Comparison of ENCODE assay signal across 1 cellular context in the genomic region with DNA sequence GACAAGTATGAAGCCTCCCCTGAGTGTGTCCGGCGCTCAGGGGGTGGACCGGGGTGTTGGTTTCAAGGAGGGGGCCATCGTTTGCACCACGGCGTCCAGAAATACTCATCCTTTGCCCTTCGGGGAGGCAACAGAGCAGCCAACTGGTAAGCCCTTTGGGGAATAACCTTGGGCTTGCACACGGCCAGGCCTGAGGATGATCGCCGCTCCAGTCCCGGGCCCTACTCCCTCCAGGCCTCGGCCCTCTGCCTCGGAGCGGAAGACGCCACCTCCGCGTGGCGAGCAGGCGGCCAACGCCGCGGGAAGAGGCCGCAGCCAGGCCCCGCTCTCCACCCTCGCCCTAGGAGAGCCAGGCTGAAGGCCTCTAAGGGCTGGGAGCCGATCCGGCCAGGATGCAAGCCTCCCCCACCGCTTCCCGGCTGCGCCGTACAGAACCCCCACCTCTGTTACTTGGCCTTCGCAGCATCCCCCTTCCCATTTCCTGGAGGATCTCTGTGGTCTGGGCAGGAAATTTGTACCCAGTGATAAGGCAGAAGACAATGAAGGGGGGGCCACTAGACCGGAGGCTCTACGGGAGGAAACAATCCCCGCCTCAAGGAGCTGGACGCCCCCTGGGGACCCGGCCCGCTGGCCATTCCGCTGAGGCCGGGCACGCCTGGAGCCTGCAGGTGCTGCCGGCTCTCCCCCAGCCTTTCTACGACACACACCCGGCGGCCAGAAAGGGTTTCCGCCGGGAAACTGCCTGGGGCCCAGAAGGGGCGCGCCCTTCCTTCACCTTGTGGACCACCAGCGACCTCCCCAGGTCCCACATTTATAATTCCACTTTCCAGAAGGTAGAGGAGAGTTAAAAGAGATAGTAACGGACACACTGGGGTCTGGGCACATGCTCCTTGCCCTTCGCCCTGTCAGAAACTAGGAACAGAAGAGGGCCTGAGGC.
TF ChIP-seq lines count a peak whose summit lies in the region.

No MANE protein-coding gene starts in this region.

TF ChIP-seq in endothelial cell of umbilical vein, 7 proteins besides CTCF, POLR2A, EP300 and RAD21:
- TF ChIP-seq FOS (IDR thresholded peaks at IDR 0.05; ENCODE audit: borderline replicate concordance, insufficient read depth, low read length): peak; percentile 67
- no peak for TF ChIP-seq MYC (IDR thresholded peaks at IDR 0.05; ENCODE audit: low read depth, low read length)
- TF ChIP-seq EZH2 (IDR thresholded peaks at IDR 0.05; ENCODE audit: borderline replicate concordance, low read depth, low read length, severe bottlenecking): no peak
- TF ChIP-seq JUN (IDR thresholded peaks at IDR 0.05; ENCODE audit: borderline replicate concordance, insufficient read depth, insufficient read length, low read depth): no peak
- TF ChIP-seq GATA2 (IDR thresholded peaks at IDR 0.05; ENCODE audit: insufficient read depth, insufficient read length, low read depth, low read length): peak; percentile 99
- TF ChIP-seq MAX (IDR thresholded peaks at IDR 0.05; ENCODE audit: insufficient read depth, insufficient read length): peak; percentile 91
- peak; percentile 100 for TF ChIP-seq POLR2AphosphoS5 (IDR thresholded peaks at IDR 0.05; ENCODE audit: insufficient read depth, low read depth, low read length)
